In genomic region chr7:100345288-100345672, GRCh38 we compare ENCODE assay signal across 10 cellular contexts. TPM values are rescaled to one million over a fixed set of nuclear protein-coding genes. Genes with fewer than 3 reads are reported as not detected.
DNase-seq lines count a peak whose midpoint lies in the region; ATAC-seq and TF ChIP-seq lines count a peak whose summit lies in the region.
"Not testable (repeated sequence)": the region's sequence is repeated elsewhere in the genome, so short reads cannot be mapped to it uniquely, and the experiment has no call there.
"Had no signal": no experiment of that assay in that cellular context is flagged by ENCODE, and none has a peak within 500 bp of the region (broad histone marks: within the 10 kb centered on the region; RNA-seq: fewer than 3 reads in every experiment).

No MANE protein-coding gene starts in this region.

- H3K4ac ChIP-seq in neuronal stem cell (ENCODE audit: low read length), result not testable (repeated sequence)

- TF ChIP-seq CTCF in GM06990 (IDR thresholded peaks at IDR 0.05; ENCODE audit: insufficient read depth, low read length, poor library complexity, severe bottlenecking), result peak; percentile 44
- peak; percentile 9 to 31 (median 23); a peak in 2 of 6 replicates for TF ChIP-seq CTCF in HCT116 (IDR thresholded peaks at IDR 0.05 in 2 of 3, conservative IDR thresholded peaks at IDR 0.05 in 1 of 3; ENCODE audit: borderline replicate concordance in 1 of 3, insufficient read depth in 1 of 3, low read depth in 2 of 3, low read length in 2 of 3)
- TF ChIP-seq CTCF in testis (IDR thresholded peaks at IDR 0.05), result peak in 2 of 3 experiments; percentile 27 to 32

- H3K79me2 ChIP-seq in HCT116 (ENCODE audit: insufficient read depth, low read length), result peaks cover 72% of the 10 kb centered on the region

- H4K20me1 ChIP-seq in HCT116 (ENCODE audit: insufficient read depth), result not testable (repeated sequence)

- peak overlapping the region; percentile 90 for H3K27ac Mint-ChIP-seq in activated T-helper 1 cell treated with anti-CD3 and anti-CD28 coated beads, Interleukin-12 subunit alpha, Interleukin-12 subunit beta, Interleukin-2, Interleukin-4 antibody, amounts not matched to agents 30 ng/mL and 10 ng/mL and 1 ng/mL, durations not matched to agents 14 hours and 24 hours and 36 hours

- H3K4me1 Mint-ChIP-seq in activated T-helper 1 cell treated with anti-CD3 and anti-CD28 coated beads, Interleukin-12 subunit alpha, Interleukin-12 subunit beta, Interleukin-2, Interleukin-4 antibody, amounts not matched to agents 30 ng/mL and 10 ng/mL and 1 ng/mL, durations not matched to agents 14 hours and 24 hours and 36 hours (ENCODE audit: low read depth), result peaks cover 35% of the 10 kb centered on the region

- H3K36me3 Mint-ChIP-seq in activated T-helper 1 cell treated with anti-CD3 and anti-CD28 coated beads, Interleukin-12 subunit alpha, Interleukin-12 subunit beta, Interleukin-2, Interleukin-4 antibody, amounts not matched to agents 30 ng/mL and 10 ng/mL and 1 ng/mL, durations not matched to agents 14 hours and 24 hours and 36 hours (ENCODE audit: low read depth), result peaks cover 39% of the 10 kb centered on the region

- not testable (repeated sequence) for DNase-seq in GM06990 (ENCODE audit: extremely low read depth, insufficient read length)
- DNase-seq in HCT116 (ENCODE audit: low read depth, low spot score), result peak; percentile 31
- DNase-seq in MG63, result peak; percentile 60
- DNase-seq in SJCRH30, result peak; percentile 76 to 79
- peak; percentile 68 for DNase-seq in activated T-helper 1 cell treated with anti-CD3 and anti-CD28 coated beads, Interleukin-12 subunit alpha, Interleukin-12 subunit beta, Interleukin-2, Interleukin-4 antibody, amounts not matched to agents 30 ng/mL and 10 ng/mL and 1 ng/mL, durations not matched to agents 14 hours and 24 hours and 36 hours (ENCODE audit: low spot score)
- DNase-seq in fibroblast of peridontal ligament (ENCODE audit: extremely low read depth), result peak; percentile 40
- peak; percentile 30 for DNase-seq in neuronal stem cell (ENCODE audit: low spot score)
- peak; percentile 94 for DNase-seq in testis

- not testable (repeated sequence) for H2BK12ac ChIP-seq in neuronal stem cell (ENCODE audit: low read length)

- not testable (repeated sequence) for TF ChIP-seq POLR2A in HCT116 (IDR thresholded peaks at IDR 0.05; ENCODE audit: borderline replicate concordance, extremely low read depth, insufficient read depth, insufficient read length); testis (IDR thresholded peaks at IDR 0.05)

- H3K9me3 Mint-ChIP-seq in activated T-helper 1 cell treated with anti-CD3 and anti-CD28 coated beads, Interleukin-12 subunit alpha, Interleukin-12 subunit beta, Interleukin-2, Interleukin-4 antibody, amounts not matched to agents 30 ng/mL and 10 ng/mL and 1 ng/mL, durations not matched to agents 14 hours and 24 hours and 36 hours, result not testable (repeated sequence)

- not testable (repeated sequence) for H3K9ac ChIP-seq in HCT116 (ENCODE audit: low read length); neuronal stem cell (ENCODE audit: low read depth, low read length, poor library complexity)

- not testable (repeated sequence) for BruUV-seq in HCT116 (replicated peaks; lab: Mats Ljungman, UMichigan)

- not testable (repeated sequence) for H4K8ac ChIP-seq in neuronal stem cell (ENCODE audit: low read depth, low read length)

- RAD21 ChIA-PET in HCT116 (lab: Charles Lee; ENCODE audit: low non-redundant PET in 1 of 2, low total read pairs in 2 of 2, uncharacterized antibody in 2 of 2, unreplicated experiment in 2 of 2), result not testable (repeated sequence)

- H3K9me2 ChIP-seq in HCT116 (ENCODE audit: insufficient read depth), result not testable (repeated sequence)

- no CpG with 5 or more reads among the region's 5 CpGs for WGBS in neuronal stem cell (ENCODE audit: extremely low coverage in 2 of 2, insufficient read length in 2 of 2, insufficient replicate concordance in 1 of 2), 2 donors
- 10 to 56% methylated on average over 2 of the region's 5 CpGs for WGBS in testis, 2 donors

- CTCF ChIA-PET in HCT116 (lab: Charles Lee), result interaction anchor here (0.7 to 1.9 kb wide), 6 partner anchors 9 to 213 kb away, joined by 3 to 7 read pairs (median 4); no protein-coding TSS in a partner anchor

- ATAC-seq in HCT116, result peak; percentile 60

- H3K79me1 ChIP-seq in neuronal stem cell (ENCODE audit: low read depth, low read length), result not testable (repeated sequence)

- intact Hi-C loops in HCT116 (cut with micrococcal nuclease), result not testable (repeated sequence)
- intact Hi-C loops in activated T-helper 1 cell treated with anti-CD3 and anti-CD28 coated beads, Interleukin-12 subunit alpha, Interleukin-12 subunit beta, Interleukin-2, Interleukin-4 antibody, amounts not matched to agents 30 ng/mL and 10 ng/mL and 1 ng/mL, durations not matched to agents 14 hours and 24 hours and 36 hours (cut with micrococcal nuclease), result loop anchor here (2.0 kb wide), 4 partner anchors 52 to 212 kb away; no protein-coding TSS in a partner anchor
- intact Hi-C loops in testis (cut with DNase I; ENCODE audit: low total_unique reads), result loop anchor here (10.0 kb wide), 1 partner anchor 60 kb away; no protein-coding TSS in a partner anchor

- H3K4me3 ChIP-seq in GM06990 (replicated peaks; ENCODE audit: low read depth, low read length); HCT116 (replicated peaks in 1 of 2; ENCODE audit: low read depth in 1 of 2, low read length in 2 of 2); MG63; SJCRH30; neuronal stem cell (ENCODE audit: low read length in 2 of 2); testis: not testable (repeated sequence)

- H3K4me1 ChIP-seq in HCT116 (ENCODE audit: control insufficient read depth in 1 of 2, insufficient read depth in 2 of 2, low read length in 2 of 2), result peaks cover 4 to 12% of the 10 kb centered on the region in 2 experiments; a peak in 3 of 4 replicates
- H3K4me1 ChIP-seq in SJCRH30; neuronal stem cell (ENCODE audit: control insufficient read depth in 2 of 2, insufficient read depth in 1 of 2, low read depth in 1 of 2, low read length in 2 of 2): not testable (repeated sequence)
- peaks cover 58% of the 10 kb centered on the region for H3K4me1 ChIP-seq in testis

- not testable (repeated sequence) for H3K27ac ChIP-seq in HCT116 (ENCODE audit: low read depth, low read length); SJCRH30; neuronal stem cell (replicated peaks; ENCODE audit: low read length)
- H3K27ac ChIP-seq in testis, result peak overlapping the region in 1 of 2 donors; percentile 89

- H3K27me3 ChIP-seq in GM06990 (replicated peaks; ENCODE audit: control insufficient read depth, insufficient read depth, low read length); HCT116 (ENCODE audit: insufficient read depth, low read length); MG63; SJCRH30; neuronal stem cell (ENCODE audit: control insufficient read depth in 3 of 3, insufficient read depth in 3 of 3, low read depth in 1 of 3, low read length in 3 of 3); testis: not testable (repeated sequence)

- not testable (repeated sequence) for H2AFZ ChIP-seq in HCT116 (ENCODE audit: low read depth, low read length, poor library complexity, severe bottlenecking); neuronal stem cell (ENCODE audit: low read length)

- POLR2A ChIA-PET in HCT116 (lab: Charles Lee), result not testable (repeated sequence)

- H3K4me3 Mint-ChIP-seq in activated T-helper 1 cell treated with anti-CD3 and anti-CD28 coated beads, Interleukin-12 subunit alpha, Interleukin-12 subunit beta, Interleukin-2, Interleukin-4 antibody, amounts not matched to agents 30 ng/mL and 10 ng/mL and 1 ng/mL, durations not matched to agents 14 hours and 24 hours and 36 hours, result peak overlapping the region; percentile 60

- H3K18ac ChIP-seq in neuronal stem cell (ENCODE audit: low read length), result not testable (repeated sequence)

- not testable (repeated sequence) for H2BK120ac ChIP-seq in neuronal stem cell (ENCODE audit: low read depth, low read length)

- not testable (repeated sequence) for H2AK5ac ChIP-seq in neuronal stem cell (ENCODE audit: low read depth, low read length)

- H2BK15ac ChIP-seq in neuronal stem cell (ENCODE audit: low read length), result not testable (repeated sequence)

- H2BK5ac ChIP-seq in neuronal stem cell (ENCODE audit: low read length), result not testable (repeated sequence)

- TF ChIP-seq RAD21 in HCT116 (IDR thresholded peaks at IDR 0.05; ENCODE audit: low read depth), result peak; percentile 43

- not testable (repeated sequence) for H3K9me3 ChIP-seq in HCT116 (ENCODE audit: control insufficient read depth in 1 of 2, insufficient read depth in 1 of 2, low read depth in 1 of 2, low read length in 2 of 2); MG63; SJCRH30 (replicated peaks); neuronal stem cell (replicated peaks in 1 of 2; ENCODE audit: control insufficient read depth in 2 of 2, insufficient read depth in 1 of 2, low read depth in 1 of 2, low read length in 2 of 2); testis

- H3K36me3 ChIP-seq in GM06990 (ENCODE audit: control insufficient read depth, insufficient read depth, low read length), result peaks cover 20% of the 10 kb centered on the region
- H3K36me3 ChIP-seq in HCT116 (ENCODE audit: control insufficient read depth in 1 of 2, insufficient read depth in 2 of 2, low read length in 2 of 2), result peaks cover 48 to 49% of the 10 kb centered on the region in 2 experiments
- peaks cover 25% of the 10 kb centered on the region for H3K36me3 ChIP-seq in MG63
- H3K36me3 ChIP-seq in SJCRH30, result peaks cover 51% of the 10 kb centered on the region
- peaks cover 26 to 66% of the 10 kb centered on the region in 2 donors for H3K36me3 ChIP-seq in neuronal stem cell (replicated peaks in 1 of 2; ENCODE audit: control insufficient read depth in 2 of 2, insufficient read depth in 2 of 2, low read length in 2 of 2)
- not testable (repeated sequence) for H3K36me3 ChIP-seq in testis (ENCODE audit: low read depth, missing control alignments)

- not testable (repeated sequence) for H3K27me3 Mint-ChIP-seq in activated T-helper 1 cell treated with anti-CD3 and anti-CD28 coated beads, Interleukin-12 subunit alpha, Interleukin-12 subunit beta, Interleukin-2, Interleukin-4 antibody, amounts not matched to agents 30 ng/mL and 10 ng/mL and 1 ng/mL, durations not matched to agents 14 hours and 24 hours and 36 hours (ENCODE audit: insufficient read depth)

- H3K4me2 ChIP-seq in HCT116 (ENCODE audit: low read length); neuronal stem cell (ENCODE audit: insufficient read depth, low read length, poor library complexity, severe bottlenecking): not testable (repeated sequence)

- H3K23ac ChIP-seq in neuronal stem cell (ENCODE audit: low read depth, low read length, poor library complexity), result not testable (repeated sequence)

- H3K14ac ChIP-seq in neuronal stem cell (ENCODE audit: low read length), result not testable (repeated sequence)

- not testable (repeated sequence) for H4K91ac ChIP-seq in neuronal stem cell (ENCODE audit: low read depth, low read length, poor library complexity)

RNA-seq across cellular contexts. Expression of gene PILRB, which starts 12.6 kb away (rescaled TPM):
- total RNA-seq in HCT116 (2021; ENCODE audit: unreplicated experiment) (60.2 TPM), testis (100 to 1,000 TPM; 155 to 258 TPM)
- polyA plus RNA-seq in HCT116 (2012), result 44.0 and 46.4 TPM in 2 replicates
- total RNA-seq in MG63 (2014; rRNA removed; shearing (Covaris generic); ENCODE audit: low replicate concordance), result 6.2 and 7.2 TPM in 2 replicates
- 13.3 and 28.0 TPM in 2 replicates for total RNA-seq in SJCRH30 (2014; rRNA removed; shearing (Covaris generic))
- total RNA-seq in activated T-helper 1 cell treated with anti-CD3 and anti-CD28 coated beads, Interleukin-12 subunit alpha, Interleukin-12 subunit beta, Interleukin-2, Interleukin-4 antibody, amounts not matched to agents 30 ng/mL and 10 ng/mL and 1 ng/mL, durations not matched to agents 14 hours and 24 hours and 36 hours, result 82.6 and 83.9 TPM in 2 replicates
- polyA plus RNA-seq in neuronal stem cell (2013, experiment 1 of 2), result 19.3 TPM
- 18.7 TPM for polyA plus RNA-seq in neuronal stem cell (2013, experiment 2 of 2)
- polyA plus RNA-seq in testis (ENCODE audit: insufficient read depth, low read depth, low replicate concordance), result 126 TPM

RNA-seq across cellular contexts. Expression of gene PILRA, which starts 28.0 kb away (rescaled TPM):
- 1.8 TPM for total RNA-seq in HCT116 (2021; ENCODE audit: unreplicated experiment)
- polyA plus RNA-seq in HCT116 (2012), result 0.17 and 0.94 TPM in 2 replicates
- total RNA-seq in MG63 (2014; rRNA removed; shearing (Covaris generic); ENCODE audit: low replicate concordance), result not detected in 2 replicates
- 0.83 TPM in 1 of 2 replicates, not detected in the other for total RNA-seq in SJCRH30 (2014; rRNA removed; shearing (Covaris generic))
- 9.6 and 9.9 TPM in 2 replicates for total RNA-seq in activated T-helper 1 cell treated with anti-CD3 and anti-CD28 coated beads, Interleukin-12 subunit alpha, Interleukin-12 subunit beta, Interleukin-2, Interleukin-4 antibody, amounts not matched to agents 30 ng/mL and 10 ng/mL and 1 ng/mL, durations not matched to agents 14 hours and 24 hours and 36 hours
- 4.9 TPM for polyA plus RNA-seq in neuronal stem cell (2013, experiment 1 of 2)
- polyA plus RNA-seq in neuronal stem cell (2013, experiment 2 of 2), result 5.1 TPM
- 10 to 100 TPM; 12.0 to 18.0 TPM for total RNA-seq in testis
- 16.3 TPM for polyA plus RNA-seq in testis (ENCODE audit: insufficient read depth, low read depth, low replicate concordance)

RNA-seq across cellular contexts. Expression of gene SPDYE3, which starts 37.8 kb away (rescaled TPM):
- total RNA-seq in HCT116 (2021; ENCODE audit: unreplicated experiment) (not detected), testis (1 to 10 TPM; 2.8 to 5.7 TPM)
- polyA plus RNA-seq in HCT116 (2012), result 3.3 and 3.5 TPM in 2 replicates
- total RNA-seq in MG63 (2014; rRNA removed; shearing (Covaris generic); ENCODE audit: low replicate concordance), result not detected in 2 replicates
- 0.06 TPM in 1 of 2 replicates, not detected in the other for total RNA-seq in SJCRH30 (2014; rRNA removed; shearing (Covaris generic))
- total RNA-seq in activated T-helper 1 cell treated with anti-CD3 and anti-CD28 coated beads, Interleukin-12 subunit alpha, Interleukin-12 subunit beta, Interleukin-2, Interleukin-4 antibody, amounts not matched to agents 30 ng/mL and 10 ng/mL and 1 ng/mL, durations not matched to agents 14 hours and 24 hours and 36 hours, result not detected in 2 replicates
- polyA plus RNA-seq in neuronal stem cell (2013, experiment 1 of 2), result not detected
- polyA plus RNA-seq in neuronal stem cell (2013, experiment 2 of 2), result not detected
- polyA plus RNA-seq in testis (ENCODE audit: insufficient read depth, low read depth, low replicate concordance), result 3.9 TPM
- total RNA-seq: HT1080, subcutaneous adipose tissue had no signal
